Comparison of ENCODE assay signal across 22 cellular contexts in genomic region chr11:66556086-66556485, GRCh38. TPM values are rescaled to one million over a fixed set of nuclear protein-coding genes. Genes with fewer than 3 reads are reported as not detected.
"Had no signal": no experiment of that assay in that cellular context is flagged by ENCODE, and none has a peak within 500 bp of the region (broad histone marks: within the 10 kb centered on the region; RNA-seq: fewer than 3 reads in every experiment).

No MANE protein-coding gene starts in this region.

- ATAC-seq: gastroesophageal sphincter; left lung; right cardiac atrium; stimulated activated naive CD8-positive, alpha-beta T cell treated with anti-CD3 and anti-CD28 coated beads, Interleukin-15, Interleukin-2, amounts not matched to agents 100 U/mL and 50 U/mL, for 24 hours had no signal

- H3K36me3 Mint-ChIP-seq: activated naive CD8-positive, alpha-beta T cell had no signal

- H3K4me3 Mint-ChIP-seq: activated naive CD8-positive, alpha-beta T cell; activated T-helper 1 cell treated with anti-CD3 and anti-CD28 coated beads, Interleukin-12 subunit alpha, Interleukin-12 subunit beta, Interleukin-2, Interleukin-4 antibody, amounts not matched to agents 30 ng/mL and 10 ng/mL and 1 ng/mL, durations not matched to agents 14 hours and 24 hours and 36 hours; nephron had no signal

- H3K4me1 Mint-ChIP-seq: nephron had no signal

- DNase-seq: activated CD4-positive, alpha-beta T cell treated with anti-CD3 and anti-CD28 coated beads, Interleukin-2, amount 50 U/mL, for 4 hours; amniotic stem cell; dermis blood vessel endothelial cell; effector memory CD4-positive, alpha-beta T cell; heart right ventricle; mammary epithelial cell; midbrain; stimulated activated naive CD8-positive, alpha-beta T cell treated with anti-CD3 and anti-CD28 coated beads, Interleukin-15, Interleukin-2, amounts not matched to agents 100 U/mL and 50 U/mL, for 24 hours; transverse colon; uterus had no signal

- H3K9me3 Mint-ChIP-seq: activated T-helper 1 cell treated with anti-CD3 and anti-CD28 coated beads, Interleukin-12 subunit alpha, Interleukin-12 subunit beta, Interleukin-2, Interleukin-4 antibody, amounts not matched to agents 30 ng/mL and 10 ng/mL and 1 ng/mL, durations not matched to agents 14 hours and 24 hours and 36 hours; nephron had no signal

RNA-seq across cellular contexts. Expression of gene ACTN3, which starts 9.4 kb away (rescaled TPM):
- total RNA-seq: esophagus muscularis mucosa, gastroesophageal sphincter, kidney epithelial cell, mammary epithelial cell, omental fat pad, prostate gland, transverse colon had no signal

RNA-seq across cellular contexts. Expression of gene CTSF, which starts 12.3 kb away (rescaled TPM):
- total RNA-seq: chondrocyte had no signal

RNA-seq across cellular contexts. Expression of gene CCDC87, which starts 36.8 kb away (rescaled TPM):
- total RNA-seq: skeletal muscle tissue had no signal
